In the genomic region with DNA sequence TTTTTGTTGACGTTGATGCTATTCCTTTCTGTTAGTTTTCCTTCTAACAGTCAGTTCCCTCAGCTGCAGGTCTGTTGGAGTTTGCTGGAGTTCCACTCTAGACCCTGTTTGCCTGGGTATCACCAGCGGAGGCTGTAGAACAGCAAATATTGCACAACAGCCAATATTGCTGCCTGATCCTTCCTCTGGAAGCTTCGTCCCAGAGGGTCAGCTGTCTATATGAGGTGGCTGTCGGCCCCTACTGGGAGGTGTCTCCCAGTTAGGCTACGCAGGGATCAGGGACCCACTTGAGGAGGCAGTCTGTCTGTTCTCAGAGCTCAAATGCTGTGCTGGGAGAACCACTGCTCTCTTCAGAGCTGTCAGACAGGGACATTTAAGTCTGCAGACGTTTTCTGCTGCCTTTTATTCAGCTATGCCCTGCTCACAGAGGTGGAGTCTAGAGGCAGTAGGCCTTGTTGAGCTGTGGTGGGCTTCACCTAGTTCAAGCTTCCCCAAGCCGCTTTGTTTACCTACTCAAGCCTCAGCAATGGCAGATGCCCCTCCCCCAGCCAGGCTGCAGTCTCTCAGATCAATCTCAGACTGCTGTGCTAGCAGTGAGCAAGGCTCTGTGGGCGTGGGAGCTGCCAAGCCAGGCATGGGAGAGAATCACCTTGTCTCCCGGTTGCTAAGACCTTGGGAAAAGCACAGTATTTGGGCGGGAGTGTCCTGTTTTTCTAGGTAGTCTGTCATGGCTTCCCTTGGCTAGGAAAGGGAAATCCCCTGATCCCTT, we compare ENCODE assay signal across 1 cellular context.
TF ChIP-seq lines count a peak whose summit lies in the region.
"Not testable (repeated sequence)": the region's sequence is repeated elsewhere in the genome, so short reads cannot be mapped to it uniquely, and the experiment has no call there.

No MANE protein-coding gene starts in this region.

TF ChIP-seq in HepG2, 621 proteins besides CTCF, POLR2A, EP300 and RAD21 (continued from another document and continues in another):
- TF ChIP-seq, protein P1, sequence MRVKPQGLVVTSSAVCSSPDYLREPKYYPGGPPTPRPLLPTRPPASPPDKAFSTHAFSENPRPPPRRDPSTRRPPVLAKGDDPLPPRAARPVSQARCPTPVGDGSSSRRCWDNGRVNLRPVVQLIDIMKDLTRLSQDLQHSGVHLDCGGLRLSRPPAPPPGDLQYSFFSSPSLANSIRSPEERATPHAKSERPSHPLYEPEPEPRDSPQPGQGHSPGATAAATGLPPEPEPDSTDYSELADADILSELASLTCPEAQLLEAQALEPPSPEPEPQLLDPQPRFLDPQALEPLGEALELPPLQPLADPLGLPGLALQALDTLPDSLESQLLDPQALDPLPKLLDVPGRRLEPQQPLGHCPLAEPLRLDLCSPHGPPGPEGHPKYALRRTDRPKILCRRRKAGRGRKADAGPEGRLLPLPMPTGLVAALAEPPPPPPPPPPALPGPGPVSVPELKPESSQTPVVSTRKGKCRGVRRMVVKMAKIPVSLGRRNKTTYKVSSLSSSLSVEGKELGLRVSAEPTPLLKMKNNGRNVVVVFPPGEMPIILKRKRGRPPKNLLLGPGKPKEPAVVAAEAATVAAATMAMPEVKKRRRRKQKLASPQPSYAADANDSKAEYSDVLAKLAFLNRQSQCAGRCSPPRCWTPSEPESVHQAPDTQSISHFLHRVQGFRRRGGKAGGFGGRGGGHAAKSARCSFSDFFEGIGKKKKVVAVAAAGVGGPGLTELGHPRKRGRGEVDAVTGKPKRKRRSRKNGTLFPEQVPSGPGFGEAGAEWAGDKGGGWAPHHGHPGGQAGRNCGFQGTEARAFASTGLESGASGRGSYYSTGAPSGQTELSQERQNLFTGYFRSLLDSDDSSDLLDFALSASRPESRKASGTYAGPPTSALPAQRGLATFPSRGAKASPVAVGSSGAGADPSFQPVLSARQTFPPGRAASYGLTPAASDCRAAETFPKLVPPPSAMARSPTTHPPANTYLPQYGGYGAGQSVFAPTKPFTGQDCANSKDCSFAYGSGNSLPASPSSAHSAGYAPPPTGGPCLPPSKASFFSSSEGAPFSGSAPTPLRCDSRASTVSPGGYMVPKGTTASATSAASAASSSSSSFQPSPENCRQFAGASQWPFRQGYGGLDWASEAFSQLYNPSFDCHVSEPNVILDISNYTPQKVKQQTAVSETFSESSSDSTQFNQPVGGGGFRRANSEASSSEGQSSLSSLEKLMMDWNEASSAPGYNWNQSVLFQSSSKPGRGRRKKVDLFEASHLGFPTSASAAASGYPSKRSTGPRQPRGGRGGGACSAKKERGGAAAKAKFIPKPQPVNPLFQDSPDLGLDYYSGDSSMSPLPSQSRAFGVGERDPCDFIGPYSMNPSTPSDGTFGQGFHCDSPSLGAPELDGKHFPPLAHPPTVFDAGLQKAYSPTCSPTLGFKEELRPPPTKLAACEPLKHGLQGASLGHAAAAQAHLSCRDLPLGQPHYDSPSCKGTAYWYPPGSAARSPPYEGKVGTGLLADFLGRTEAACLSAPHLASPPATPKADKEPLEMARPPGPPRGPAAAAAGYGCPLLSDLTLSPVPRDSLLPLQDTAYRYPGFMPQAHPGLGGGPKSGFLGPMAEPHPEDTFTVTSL (CRISPR knock-in tag; IDR thresholded peaks at IDR 0.05; ENCODE audit: borderline replicate concordance): peak; percentile 79; the same call in 1 of the 2 replicates
- TF ChIP-seq PHF21A (CRISPR knock-in tag; IDR thresholded peaks at IDR 0.05) (peak; percentile 80; the same call in 1 of the 2 replicates), ZNF746 (CRISPR knock-in tag; IDR thresholded peaks at IDR 0.05) (peak; percentile 70; the same call in 1 of the 2 replicates), MEF2D (CRISPR knock-in tag; IDR thresholded peaks at IDR 0.05) (peak; percentile 65; the same call in 1 of the 2 replicates), ZMYM4 (CRISPR knock-in tag; IDR thresholded peaks at IDR 0.05) (peak; percentile 98), ZNF124 (CRISPR knock-in tag; IDR thresholded peaks at IDR 0.05) (peak; percentile 73; the same call in 1 of the 2 replicates), ZMYM2 (CRISPR knock-in tag; IDR thresholded peaks at IDR 0.05) (0 out of 2 replicates have a peak, but pooled peaks have one; percentile 52), ZNF644 (CRISPR knock-in tag; IDR thresholded peaks at IDR 0.05; ENCODE audit: low read depth) (peak; percentile 90), ZNF263 (CRISPR knock-in tag; IDR thresholded peaks at IDR 0.05) (peak; percentile 41; the same call in 1 of the 2 replicates), REPIN1 (CRISPR knock-in tag; IDR thresholded peaks at IDR 0.05; ENCODE audit: borderline replicate concordance, low read depth) (0 out of 2 replicates have a peak, but pooled peaks have one; percentile 45), NCOA2 (CRISPR knock-in tag; IDR thresholded peaks at IDR 0.05) (peak; percentile 63; the same call in 1 of the 2 replicates), ELF3 (CRISPR knock-in tag; IDR thresholded peaks at IDR 0.05) (0 out of 2 replicates have a peak, but pooled peaks have one; percentile 46), GATAD2A (CRISPR knock-in tag; IDR thresholded peaks at IDR 0.05) (peak; percentile 94), ONECUT2 (CRISPR knock-in tag; IDR thresholded peaks at IDR 0.05) (peak; percentile 45), ZMYM3 (CRISPR knock-in tag; IDR thresholded peaks at IDR 0.05) (peak; percentile 81), ZNF317 (CRISPR knock-in tag; IDR thresholded peaks at IDR 0.05) (peak; percentile 80; the same call in 1 of the 2 replicates), ZNF232 (CRISPR knock-in tag; IDR thresholded peaks at IDR 0.05; ENCODE audit: borderline replicate concordance) (peak; percentile 58; the same call in 1 of the 2 replicates), SOX13 (CRISPR knock-in tag; conservative IDR thresholded peaks at IDR 0.05 in 1 of 2, IDR thresholded peaks at IDR 0.05 in 1 of 2) (peak in 1 of 2 experiments; percentile 61; a peak in 2 of 4 replicates), ISL2 (CRISPR knock-in tag; IDR thresholded peaks at IDR 0.05) (peak; percentile 83), FOXK1 (CRISPR knock-in tag; IDR thresholded peaks at IDR 0.05; ENCODE audit: borderline replicate concordance, low read depth) (peak; percentile 27; the same call in 1 of the 2 replicates), GFI1 (CRISPR knock-in tag; IDR thresholded peaks at IDR 0.05; ENCODE audit: borderline replicate concordance) (peak; percentile 69; the same call in 1 of the 2 replicates), HNF4A (CRISPR knock-in tag; IDR thresholded peaks at IDR 0.05) (peak; percentile 69), RARA (CRISPR knock-in tag; IDR thresholded peaks at IDR 0.05) (peak; percentile 58), ZNF350 (CRISPR knock-in tag; IDR thresholded peaks at IDR 0.05; ENCODE audit: borderline replicate concordance, low read depth) (peak; percentile 69; the same call in 1 of the 2 replicates)
- TF ChIP-seq, protein P2, sequence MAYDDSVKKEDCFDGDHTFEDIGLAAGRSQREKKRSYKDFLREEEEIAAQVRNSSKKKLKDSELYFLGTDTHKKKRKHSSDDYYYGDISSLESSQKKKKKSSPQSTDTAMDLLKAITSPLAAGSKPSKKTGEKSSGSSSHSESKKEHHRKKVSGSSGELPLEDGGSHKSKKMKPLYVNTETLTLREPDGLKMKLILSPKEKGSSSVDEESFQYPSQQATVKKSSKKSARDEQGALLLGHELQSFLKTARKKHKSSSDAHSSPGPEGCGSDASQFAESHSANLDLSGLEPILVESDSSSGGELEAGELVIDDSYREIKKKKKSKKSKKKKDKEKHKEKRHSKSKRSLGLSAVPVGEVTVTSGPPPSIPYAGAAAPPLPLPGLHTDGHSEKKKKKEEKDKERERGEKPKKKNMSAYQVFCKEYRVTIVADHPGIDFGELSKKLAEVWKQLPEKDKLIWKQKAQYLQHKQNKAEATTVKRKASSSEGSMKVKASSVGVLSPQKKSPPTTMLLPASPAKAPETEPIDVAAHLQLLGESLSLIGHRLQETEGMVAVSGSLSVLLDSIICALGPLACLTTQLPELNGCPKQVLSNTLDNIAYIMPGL (CRISPR knock-in tag; IDR thresholded peaks at IDR 0.05; ENCODE audit: borderline replicate concordance in 1 of 2, low read depth in 1 of 2): 0 out of 4 replicates have a peak, but pooled peaks of 1 of the 2 experiments have one; percentile 38
- TF ChIP-seq, protein P3, sequence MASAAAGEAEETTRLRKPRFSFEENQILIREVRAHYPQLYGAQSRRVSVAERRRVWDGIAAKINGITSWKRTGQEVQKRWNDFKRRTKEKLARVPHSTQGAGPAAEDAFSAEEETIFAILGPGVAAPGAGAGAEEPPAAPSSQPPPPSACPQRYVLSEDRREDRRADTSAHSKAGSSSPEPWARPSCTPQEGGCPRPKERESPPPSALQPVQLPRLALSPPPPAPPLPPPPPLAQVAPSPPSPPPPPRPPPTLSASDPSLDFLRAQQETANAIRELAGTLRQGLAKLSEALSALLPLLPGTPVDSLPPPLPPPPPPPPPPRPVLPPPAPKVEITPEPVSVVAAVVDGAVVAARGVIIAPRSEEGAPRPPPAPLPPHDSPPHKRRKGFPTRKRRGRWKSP (CRISPR knock-in tag; IDR thresholded peaks at IDR 0.05): 0 out of 2 replicates have a peak, but pooled peaks have one; percentile 42
- TF ChIP-seq, protein P4, sequence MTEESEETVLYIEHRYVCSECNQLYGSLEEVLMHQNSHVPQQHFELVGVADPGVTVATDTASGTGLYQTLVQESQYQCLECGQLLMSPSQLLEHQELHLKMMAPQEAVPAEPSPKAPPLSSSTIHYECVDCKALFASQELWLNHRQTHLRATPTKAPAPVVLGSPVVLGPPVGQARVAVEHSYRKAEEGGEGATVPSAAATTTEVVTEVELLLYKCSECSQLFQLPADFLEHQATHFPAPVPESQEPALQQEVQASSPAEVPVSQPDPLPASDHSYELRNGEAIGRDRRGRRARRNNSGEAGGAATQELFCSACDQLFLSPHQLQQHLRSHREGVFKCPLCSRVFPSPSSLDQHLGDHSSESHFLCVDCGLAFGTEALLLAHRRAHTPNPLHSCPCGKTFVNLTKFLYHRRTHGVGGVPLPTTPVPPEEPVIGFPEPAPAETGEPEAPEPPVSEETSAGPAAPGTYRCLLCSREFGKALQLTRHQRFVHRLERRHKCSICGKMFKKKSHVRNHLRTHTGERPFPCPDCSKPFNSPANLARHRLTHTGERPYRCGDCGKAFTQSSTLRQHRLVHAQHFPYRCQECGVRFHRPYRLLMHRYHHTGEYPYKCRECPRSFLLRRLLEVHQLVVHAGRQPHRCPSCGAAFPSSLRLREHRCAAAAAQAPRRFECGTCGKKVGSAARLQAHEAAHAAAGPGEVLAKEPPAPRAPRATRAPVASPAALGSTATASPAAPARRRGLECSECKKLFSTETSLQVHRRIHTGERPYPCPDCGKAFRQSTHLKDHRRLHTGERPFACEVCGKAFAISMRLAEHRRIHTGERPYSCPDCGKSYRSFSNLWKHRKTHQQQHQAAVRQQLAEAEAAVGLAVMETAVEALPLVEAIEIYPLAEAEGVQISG (CRISPR knock-in tag; IDR thresholded peaks at IDR 0.05): peak; percentile 83
- TF ChIP-seq, protein P5, sequence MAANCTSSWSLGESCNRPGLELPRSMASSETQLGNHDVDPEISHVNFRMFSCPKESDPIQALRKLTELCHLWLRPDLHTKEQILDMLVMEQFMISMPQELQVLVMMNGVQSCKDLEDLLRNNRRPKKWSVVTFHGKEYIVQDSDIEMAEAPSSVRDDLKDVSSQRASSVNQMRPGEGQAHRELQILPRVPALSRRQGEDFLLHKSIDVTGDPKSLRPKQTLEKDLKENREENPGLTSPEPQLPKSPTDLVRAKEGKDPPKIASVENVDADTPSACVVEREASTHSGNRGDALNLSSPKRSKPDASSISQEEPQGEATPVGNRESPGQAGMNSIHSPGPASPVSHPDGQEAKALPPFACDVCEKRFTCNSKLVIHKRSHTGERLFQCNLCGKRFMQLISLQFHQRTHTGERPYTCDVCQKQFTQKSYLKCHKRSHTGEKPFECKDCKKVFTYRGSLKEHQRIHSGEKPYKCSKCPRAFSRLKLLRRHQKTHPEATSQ (CRISPR knock-in tag; IDR thresholded peaks at IDR 0.05; ENCODE audit: borderline replicate concordance): peak; percentile 33; the same call in 1 of the 2 replicates
- TF ChIP-seq, protein P6, sequence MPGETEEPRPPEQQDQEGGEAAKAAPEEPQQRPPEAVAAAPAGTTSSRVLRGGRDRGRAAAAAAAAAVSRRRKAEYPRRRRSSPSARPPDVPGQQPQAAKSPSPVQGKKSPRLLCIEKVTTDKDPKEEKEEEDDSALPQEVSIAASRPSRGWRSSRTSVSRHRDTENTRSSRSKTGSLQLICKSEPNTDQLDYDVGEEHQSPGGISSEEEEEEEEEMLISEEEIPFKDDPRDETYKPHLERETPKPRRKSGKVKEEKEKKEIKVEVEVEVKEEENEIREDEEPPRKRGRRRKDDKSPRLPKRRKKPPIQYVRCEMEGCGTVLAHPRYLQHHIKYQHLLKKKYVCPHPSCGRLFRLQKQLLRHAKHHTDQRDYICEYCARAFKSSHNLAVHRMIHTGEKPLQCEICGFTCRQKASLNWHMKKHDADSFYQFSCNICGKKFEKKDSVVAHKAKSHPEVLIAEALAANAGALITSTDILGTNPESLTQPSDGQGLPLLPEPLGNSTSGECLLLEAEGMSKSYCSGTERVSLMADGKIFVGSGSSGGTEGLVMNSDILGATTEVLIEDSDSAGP (CRISPR knock-in tag; IDR thresholded peaks at IDR 0.05; ENCODE audit: borderline replicate concordance): peak; percentile 28; the same call in 1 of the 2 replicates
- not testable (repeated sequence) for TF ChIP-seq SOX13 (IDR thresholded peaks at IDR 0.05)
- TF ChIP-seq, protein P7, sequence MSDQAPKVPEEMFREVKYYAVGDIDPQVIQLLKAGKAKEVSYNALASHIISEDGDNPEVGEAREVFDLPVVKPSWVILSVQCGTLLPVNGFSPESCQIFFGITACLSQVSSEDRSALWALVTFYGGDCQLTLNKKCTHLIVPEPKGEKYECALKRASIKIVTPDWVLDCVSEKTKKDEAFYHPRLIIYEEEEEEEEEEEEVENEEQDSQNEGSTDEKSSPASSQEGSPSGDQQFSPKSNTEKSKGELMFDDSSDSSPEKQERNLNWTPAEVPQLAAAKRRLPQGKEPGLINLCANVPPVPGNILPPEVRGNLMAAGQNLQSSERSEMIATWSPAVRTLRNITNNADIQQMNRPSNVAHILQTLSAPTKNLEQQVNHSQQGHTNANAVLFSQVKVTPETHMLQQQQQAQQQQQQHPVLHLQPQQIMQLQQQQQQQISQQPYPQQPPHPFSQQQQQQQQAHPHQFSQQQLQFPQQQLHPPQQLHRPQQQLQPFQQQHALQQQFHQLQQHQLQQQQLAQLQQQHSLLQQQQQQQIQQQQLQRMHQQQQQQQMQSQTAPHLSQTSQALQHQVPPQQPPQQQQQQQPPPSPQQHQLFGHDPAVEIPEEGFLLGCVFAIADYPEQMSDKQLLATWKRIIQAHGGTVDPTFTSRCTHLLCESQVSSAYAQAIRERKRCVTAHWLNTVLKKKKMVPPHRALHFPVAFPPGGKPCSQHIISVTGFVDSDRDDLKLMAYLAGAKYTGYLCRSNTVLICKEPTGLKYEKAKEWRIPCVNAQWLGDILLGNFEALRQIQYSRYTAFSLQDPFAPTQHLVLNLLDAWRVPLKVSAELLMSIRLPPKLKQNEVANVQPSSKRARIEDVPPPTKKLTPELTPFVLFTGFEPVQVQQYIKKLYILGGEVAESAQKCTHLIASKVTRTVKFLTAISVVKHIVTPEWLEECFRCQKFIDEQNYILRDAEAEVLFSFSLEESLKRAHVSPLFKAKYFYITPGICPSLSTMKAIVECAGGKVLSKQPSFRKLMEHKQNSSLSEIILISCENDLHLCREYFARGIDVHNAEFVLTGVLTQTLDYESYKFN (CRISPR knock-in tag; conservative IDR thresholded peaks at IDR 0.05): peak; percentile 68
